Comparison of ENCODE assay signal across 21 cellular contexts in the genomic region with DNA sequence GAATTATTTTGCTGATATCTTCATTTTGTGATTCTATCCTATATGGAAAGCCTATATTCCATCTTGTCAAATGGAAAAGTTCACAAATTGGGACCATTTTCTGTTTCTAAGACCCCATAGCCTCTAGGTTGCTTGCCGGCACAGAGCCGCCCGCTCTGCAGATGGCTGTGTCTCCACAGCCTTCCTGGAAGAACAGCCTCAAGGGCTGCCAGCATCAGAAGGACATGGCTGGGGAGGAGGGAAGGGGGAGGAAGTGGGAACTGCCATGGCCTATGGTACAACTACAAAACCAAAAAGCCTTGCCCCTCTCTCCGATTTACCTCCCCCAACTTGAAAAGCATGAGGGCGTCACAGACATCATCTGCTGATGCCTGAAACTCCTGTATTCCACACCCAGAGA.
DNase-seq lines count a peak whose midpoint lies in the region; ATAC-seq, FAIRE-seq and TF ChIP-seq lines count a peak whose summit lies in the region.
"Had no signal": no experiment of that assay in that cellular context is flagged by ENCODE, and none has a peak within 500 bp of the region (broad histone marks: within the 10 kb centered on the region; RNA-seq: fewer than 3 reads in every experiment).

No MANE protein-coding gene starts in this region.

- H3K9ac ChIP-seq in DND-41 (ENCODE audit: low read depth, low read length) = no peak overlapping the region; the same call in 1 of the 2 replicates
- no peak overlapping the region for H3K9ac ChIP-seq in GM23248
- H3K9ac ChIP-seq in K562 (ENCODE audit: insufficient read depth in 1 of 2, low read depth in 2 of 2, low read length in 2 of 2) = no peak overlapping the region
- H3K9ac ChIP-seq: BLaER1 had no signal

- H3K4me3 ChIP-seq in DND-41 (ENCODE audit: low read depth in 1 of 2, low read length in 2 of 2) = no peak overlapping the region
- H3K4me3 ChIP-seq in GM23248 = no peak overlapping the region
- no peak overlapping the region for H3K4me3 ChIP-seq in K562
- no peak overlapping the region for H3K4me3 ChIP-seq in right atrium auricular region
- H3K4me3 ChIP-seq: BLaER1, GM12878 had no signal

- H2AFZ ChIP-seq in DND-41 (ENCODE audit: low read depth, low read length) = no peak overlapping the region
- H2AFZ ChIP-seq in GM23248 = no peak overlapping the region
- H2AFZ ChIP-seq in K562 (ENCODE audit: low read depth, low read length) = no peak overlapping the region

- no peak overlapping the region for H3K4me2 ChIP-seq in DND-41 (ENCODE audit: insufficient read depth, low read length)
- no peak overlapping the region for H3K4me2 ChIP-seq in GM23248 (ENCODE audit: unreplicated experiment)
- H3K4me2 ChIP-seq in K562 (ENCODE audit: insufficient read depth, low read length) = no peak overlapping the region

- H3K9me1 ChIP-seq in K562 (ENCODE audit: control insufficient read depth, insufficient read depth, low read length) = no peaks in the 10 kb centered on the region

- intact Hi-C loops in K562 (cut with micrococcal nuclease) = no loop called here

- WGBS in GM23248 (ENCODE audit: low coverage in 1 of 2, low lambda C conversion rate in 2 of 2, missing lambda C conversion rate in 2 of 2), 2 experiments = 64 to 69% methylated on average over 5 of the region's 5 CpGs
- 3% methylated on average over 5 of the region's 5 CpGs for WGBS in K562 (ENCODE audit: insufficient coverage, low coverage, missing lambda C conversion rate)

- TF ChIP-seq RAD21 in K562 (CRISPR knock-in tag; conservative IDR thresholded peaks at IDR 0.05 in 1 of 2, IDR thresholded peaks at IDR 0.05 in 1 of 2) = no peak

- TF ChIP-seq EP300 in K562 (IDR thresholded peaks at IDR 0.05; ENCODE audit: low read length) = no peak

- H3K9me3 ChIP-seq in DND-41 (ENCODE audit: insufficient read depth, low read length, severe bottlenecking) (no peaks in the 10 kb centered on the region), GM23248 (ENCODE audit: low read depth) (no peaks in the 10 kb centered on the region), K562 (replicated peaks; ENCODE audit: control insufficient read depth, insufficient read depth, low read depth, low read length) (no peaks in the 10 kb centered on the region), right atrium auricular region (no peaks in the 10 kb centered on the region)
- H3K9me3 ChIP-seq: BLaER1 had no signal

- in situ Hi-C loops in GM23248 (cut with MboI) = no loop called here
- in situ Hi-C loops in K562 (cut with MboI) = loop anchor here (10.0 kb wide), 1 partner anchor 154 kb away; no protein-coding TSS in a partner anchor

- H3K4me1 Mint-ChIP-seq in stimulated activated memory B cell treated with anti-CD40 and anti-IgM and Interleukin-4, amounts not matched to agents 10 μg/mL and 1 μg/mL and 100 μg/mL, for 72 hours = peaks cover 36% of the 10 kb centered on the region
- H3K4me1 Mint-ChIP-seq: CD14-positive monocyte had no signal

- no peaks in the 10 kb centered on the region for H3K27me3 ChIP-seq in DND-41 (ENCODE audit: insufficient read depth, low read length, poor library complexity)
- no peaks in the 10 kb centered on the region for H3K27me3 ChIP-seq in GM23248 (replicated peaks; ENCODE audit: insufficient read depth)
- peaks cover 12 to 47% of the 10 kb centered on the region in 2 experiments; a peak in 4 of 5 replicates for H3K27me3 ChIP-seq in K562 (ENCODE audit: control insufficient read depth in 2 of 2, insufficient read depth in 2 of 2, low read length in 2 of 2)
- no peaks in the 10 kb centered on the region for H3K27me3 ChIP-seq in right atrium auricular region
- H3K27me3 ChIP-seq: BLaER1 had no signal

- POLR2A ChIA-PET in K562 (lab: Yijun Ruan, JAX) = no interaction called here

- H3K36me3 Mint-ChIP-seq in stimulated activated memory B cell treated with anti-CD40 and anti-IgM and Interleukin-4, amounts not matched to agents 10 μg/mL and 1 μg/mL and 100 μg/mL, for 72 hours = peaks cover 15% of the 10 kb centered on the region
- H3K36me3 Mint-ChIP-seq: CD14-positive monocyte had no signal

- peaks cover 63% of the 10 kb centered on the region for H3K4me1 ChIP-seq in DND-41 (ENCODE audit: insufficient read depth, low read length)
- H3K4me1 ChIP-seq in GM23248 (ENCODE audit: insufficient read depth) = peaks cover 24% of the 10 kb centered on the region
- no peaks in the 10 kb centered on the region for H3K4me1 ChIP-seq in K562 (replicated peaks in 1 of 2; ENCODE audit: control insufficient read depth in 2 of 2, insufficient read depth in 2 of 2, low read length in 2 of 2)
- H3K4me1 ChIP-seq in right atrium auricular region = peaks cover 0 to 29% of the 10 kb centered on the region in 2 donors

- peaks cover 3% of the 10 kb centered on the region for H3K9me3 Mint-ChIP-seq in stimulated activated memory B cell treated with anti-CD40 and anti-IgM and Interleukin-4, amounts not matched to agents 10 μg/mL and 1 μg/mL and 100 μg/mL, for 72 hours
- H3K9me3 Mint-ChIP-seq: IgD-negative memory B cell had no signal

- H3F3A ChIP-seq in GM23248 (ENCODE audit: insufficient read depth) = peaks cover 7% of the 10 kb centered on the region; the same call in 1 of the 2 replicates

- no peaks in the 10 kb centered on the region for H3K79me2 ChIP-seq in DND-41 (ENCODE audit: insufficient read depth, low read length)
- no peaks in the 10 kb centered on the region for H3K79me2 ChIP-seq in GM23248 (ENCODE audit: insufficient read depth)
- H3K79me2 ChIP-seq in K562 (ENCODE audit: control insufficient read depth, insufficient read depth, low read length) = no peaks in the 10 kb centered on the region

- peak overlapping the region; percentile 48 for H3K27ac Mint-ChIP-seq in stimulated activated memory B cell treated with anti-CD40 and anti-IgM and Interleukin-4, amounts not matched to agents 10 μg/mL and 1 μg/mL and 100 μg/mL, for 72 hours
- H3K27ac Mint-ChIP-seq: CD14-positive monocyte had no signal

- H3K27ac ChIP-seq in DND-41 (ENCODE audit: low read length) (peak overlapping the region; percentile 85), GM23248 (0 out of 2 replicates have a peak overlapping the region, but pooled peaks have one; percentile 48), K562 (ENCODE audit: extremely low read depth, low read depth, low read length) (no peak overlapping the region), right atrium auricular region (no peak overlapping the region)
- H3K27ac ChIP-seq: BLaER1 had no signal

- H3K4me3 Mint-ChIP-seq in stimulated activated memory B cell treated with anti-CD40 and anti-IgM and Interleukin-4, amounts not matched to agents 10 μg/mL and 1 μg/mL and 100 μg/mL, for 72 hours = no peak overlapping the region
- H3K4me3 Mint-ChIP-seq: CD14-positive monocyte; CD4-positive, alpha-beta memory T cell had no signal

- TF ChIP-seq CTCF in DND-41 (IDR thresholded peaks at IDR 0.05; ENCODE audit: borderline replicate concordance, extremely low read depth, low read length, poor library complexity, severe bottlenecking) = no peak
- no peak for TF ChIP-seq CTCF in K562 (IDR thresholded peaks at IDR 0.05 in 2 of 3, conservative IDR thresholded peaks at IDR 0.05 in 1 of 3; ENCODE audit: insufficient read depth in 2 of 3, low read depth in 1 of 3, low read length in 3 of 3)
- no peak for TF ChIP-seq CTCF in right atrium auricular region (IDR thresholded peaks at IDR 0.05)

- no peak for ATAC-seq in DND-41 (ENCODE audit: insufficient read depth, low read depth)
- ATAC-seq in K562 = no peak
- ATAC-seq in stimulated activated memory B cell treated with anti-CD40 and anti-IgM and Interleukin-4, amounts not matched to agents 10 μg/mL and 1 μg/mL and 100 μg/mL, for 72 hours = no peak
- no peak for ATAC-seq in GM19467 (IDR thresholded peaks at IDR 0.05; ENCODE audit: unreplicated experiment)
- ATAC-seq in GM21381 (IDR thresholded peaks at IDR 0.05; ENCODE audit: unreplicated experiment) = no peak
- ATAC-seq: GM12878, HCT116 had no signal

- DNase-seq in DND-41 (no peak), GM23248 (no peak), K562 (ENCODE audit: extremely low read depth in 1 of 4, low spot score in 3 of 4) (no peak), right atrium auricular region (ENCODE audit: low spot score) (no peak)
- DNase-seq: CD4-positive, alpha-beta memory T cell; DMS153; DMS79; GF-D8; GOT3; H7; KG1 had no signal

- no TSS peak for BruUV-seq in K562 (replicated peaks; lab: Mats Ljungman, UMichigan)

- H4K20me1 ChIP-seq in DND-41 (ENCODE audit: insufficient read depth, low read length) (no peaks in the 10 kb centered on the region), GM23248 (ENCODE audit: insufficient read depth) (no peaks in the 10 kb centered on the region), K562 (replicated peaks; ENCODE audit: control insufficient read depth, insufficient read depth, low read length) (0 out of 2 replicates have a peak, but pooled peaks cover 6% of the 10 kb centered on the region)
- H4K20me1 ChIP-seq: BLaER1 had no signal

- H3K27me3 Mint-ChIP-seq in stimulated activated memory B cell treated with anti-CD40 and anti-IgM and Interleukin-4, amounts not matched to agents 10 μg/mL and 1 μg/mL and 100 μg/mL, for 72 hours = no peaks in the 10 kb centered on the region
- H3K27me3 Mint-ChIP-seq: CD4-positive, alpha-beta memory T cell had no signal

- H3K36me3 ChIP-seq in DND-41 (ENCODE audit: insufficient read depth, low read length) = no peaks in the 10 kb centered on the region
- H3K36me3 ChIP-seq in GM23248 (ENCODE audit: low read depth) = no peaks in the 10 kb centered on the region
- H3K36me3 ChIP-seq in K562 (ENCODE audit: control insufficient read depth, insufficient read depth, low read length) = no peaks in the 10 kb centered on the region
- no peaks in the 10 kb centered on the region for H3K36me3 ChIP-seq in right atrium auricular region
- H3K36me3 ChIP-seq: BLaER1 had no signal

- FAIRE-seq in K562 (lab: Jason Lieb, UNC) = no peak
- FAIRE-seq: A204.1, GM12878, HTR-8/SVneo had no signal

- CTCF ChIA-PET in K562 (lab: Yijun Ruan, JAX; ENCODE audit: low intra/inter-chr PET ratio) = interaction anchor here (0.6 kb wide), 1 partner anchor 61 kb away, joined by 3 read pairs; no protein-coding TSS in a partner anchor

- no peaks in the 10 kb centered on the region for H3K9me2 ChIP-seq in GM23248 (ENCODE audit: insufficient read depth)

- TF ChIP-seq POLR2A in K562 (conservative IDR thresholded peaks at IDR 0.05) = no peak

TF ChIP-seq in K562, 482 proteins besides CTCF, POLR2A, EP300 and RAD21:
- TF ChIP-seq ZNF316 (IDR thresholded peaks at IDR 0.05) = peak; percentile 31; the same call in 1 of the 2 replicates
- TF ChIP-seq ZNF12 (CRISPR knock-in tag; IDR thresholded peaks at IDR 0.05) = no peak

Comparison
In these comparisons a context has a peak if more than half of its experiments do, and no peak if none do; other contexts are left out.
1. H3K27ac ChIP-seq: peak in DND-41 (single experiment) and GM23248 (single experiment); none in K562 (single experiment) and right atrium auricular region (0 of 2).